In genomic region chr12:124625867-124626675, GRCh38 we compare ENCODE assay signal across 8 cellular contexts. TPM values are rescaled to one million over a fixed set of nuclear protein-coding genes. Genes with fewer than 3 reads are reported as not detected.
A peak's percentile ranks its signal among the peaks of the same experiment; 100 is the strongest.
DNase-seq lines count a peak whose midpoint lies in the region; ATAC-seq and TF ChIP-seq lines count a peak whose summit lies in the region.

No MANE protein-coding gene starts in this region.

- H3K4me3 Mint-ChIP-seq in stimulated activated memory B cell treated with anti-CD40 and anti-IgM and Interleukin-4, amounts not matched to agents 10 μg/mL and 1 μg/mL and 100 μg/mL, for 72 hours: no peak overlapping the region

- intact Hi-C loops in ascending aorta (cut with DNase I): loop anchor here (5.0 kb wide), 1 partner anchor 71 kb away; no protein-coding TSS in a partner anchor
- intact Hi-C loops in right cardiac atrium (cut with DNase I): loop anchor here in 1 of 4 donors (2.0 kb wide), 1 partner anchor 57 kb away; no protein-coding TSS in a partner anchor

- no peak overlapping the region for H3K4me3 ChIP-seq in ascending aorta
- no peak overlapping the region for H3K4me3 ChIP-seq in right cardiac atrium (ENCODE audit: low read length)

- H3K4me1 Mint-ChIP-seq in stimulated activated memory B cell treated with anti-CD40 and anti-IgM and Interleukin-4, amounts not matched to agents 10 μg/mL and 1 μg/mL and 100 μg/mL, for 72 hours: no peaks in the 10 kb centered on the region

- 37% methylated on average over 15 of the region's 15 CpGs for WGBS in right cardiac atrium

- peak; percentile 93 to 97 for ATAC-seq in right cardiac atrium
- peak; percentile 18 for ATAC-seq in stimulated activated memory B cell treated with anti-CD40 and anti-IgM and Interleukin-4, amounts not matched to agents 10 μg/mL and 1 μg/mL and 100 μg/mL, for 72 hours
- ATAC-seq in HG02759 (IDR thresholded peaks at IDR 0.05; ENCODE audit: unreplicated experiment): no peak

- peaks cover 15 to 29% of the 10 kb centered on the region in 2 donors for H3K4me1 ChIP-seq in ascending aorta
- peaks cover 13% of the 10 kb centered on the region for H3K4me1 ChIP-seq in right cardiac atrium (ENCODE audit: control insufficient read depth, insufficient read depth, low read length)

- H3K36me3 ChIP-seq in ascending aorta: no peaks in the 10 kb centered on the region

- H3K36me3 Mint-ChIP-seq in stimulated activated memory B cell treated with anti-CD40 and anti-IgM and Interleukin-4, amounts not matched to agents 10 μg/mL and 1 μg/mL and 100 μg/mL, for 72 hours: no peaks in the 10 kb centered on the region

- H3K9me3 Mint-ChIP-seq in stimulated activated memory B cell treated with anti-CD40 and anti-IgM and Interleukin-4, amounts not matched to agents 10 μg/mL and 1 μg/mL and 100 μg/mL, for 72 hours: peaks cover 3% of the 10 kb centered on the region

- peaks cover 10% of the 10 kb centered on the region for H3K27me3 Mint-ChIP-seq in stimulated activated memory B cell treated with anti-CD40 and anti-IgM and Interleukin-4, amounts not matched to agents 10 μg/mL and 1 μg/mL and 100 μg/mL, for 72 hours

- H3K27ac Mint-ChIP-seq in stimulated activated memory B cell treated with anti-CD40 and anti-IgM and Interleukin-4, amounts not matched to agents 10 μg/mL and 1 μg/mL and 100 μg/mL, for 72 hours: no peak overlapping the region

- H3K27ac ChIP-seq in ascending aorta: peak overlapping the region; percentile 79 to 89
- peak overlapping the region; percentile 94 for H3K27ac ChIP-seq in right cardiac atrium (ENCODE audit: low read length)

- peak; percentile 79 for DNase-seq in HPDE6-E6E7 (ENCODE audit: extremely low spot score)
- peak; percentile 79 to 96 for DNase-seq in ascending aorta (ENCODE audit: low spot score in 2 of 2)
- peak; percentile 95 to 96 (median 96) for DNase-seq in right cardiac atrium
- no peak for DNase-seq in activated effector memory CD4-positive, alpha-beta T cell treated with anti-CD3 and anti-CD28 coated beads, Interleukin-2, amount 50 U/mL, for 16 hours
- DNase-seq in NCI-H187 treated with DMSO at 0.1 percent for 48 hours (lab: John Stamatoyannopoulos, UW): no peak
- no peak for DNase-seq in T-helper 9 cell

- H3K27me3 ChIP-seq in ascending aorta (no peaks in the 10 kb centered on the region), right cardiac atrium (ENCODE audit: control insufficient read depth, insufficient read depth) (no peaks in the 10 kb centered on the region)

- H3K9me3 ChIP-seq in ascending aorta (no peaks in the 10 kb centered on the region), right cardiac atrium (ENCODE audit: control insufficient read depth, low read length) (no peaks in the 10 kb centered on the region)

- no peak for TF ChIP-seq CTCF in ascending aorta (IDR thresholded peaks at IDR 0.05)

RNA-seq across cellular contexts. Expression of gene NCOR2, which starts 58.7 kb away (rescaled TPM):
- total RNA-seq in ascending aorta (134 TPM), right cardiac atrium (100 to 1,000 TPM; 137 to 166 (median 146) TPM)
- polyA plus RNA-seq in right cardiac atrium: 66.4 TPM

Comparison
In these comparisons a context has a peak if more than half of its experiments do, and no peak if none do; other contexts are left out.
1. DNase-seq: peak in HPDE6-E6E7 (single experiment), ascending aorta (2 of 2) and right cardiac atrium (3 of 3); none in activated effector memory CD4-positive, alpha-beta T cell treated with anti-CD3 and anti-CD28 coated beads, Interleukin-2, amount 50 U/mL, for 16 hours (single experiment), NCI-H187 treated with DMSO at 0.1 percent for 48 hours (single experiment) and T-helper 9 cell (single experiment).